10 cellular contexts compared by ENCODE assay signal in genomic region chr14:103110681-103111296, GRCh38. TPM values are rescaled to one million over a fixed set of nuclear protein-coding genes. Genes with fewer than 3 reads are reported as not detected.
DNase-seq lines count a peak whose midpoint lies in the region; ATAC-seq and TF ChIP-seq lines count a peak whose summit lies in the region.
"Had no signal": no experiment of that assay in that cellular context is flagged by ENCODE, and none has a peak within 500 bp of the region (broad histone marks: within the 10 kb centered on the region; RNA-seq: fewer than 3 reads in every experiment).

No MANE protein-coding gene starts in this region.

- intact Hi-C loops in gastrocnemius medialis (cut with DNase I; ENCODE audit: low total_unique reads): no loop called here
- intact Hi-C loops in lower leg skin (cut with DNase I; ENCODE audit: low total_unique reads): no loop called here

- H3K4me3 ChIP-seq in H7 (ENCODE audit: insufficient read depth, low read depth, low read length) (no peak overlapping the region), gastrocnemius medialis (peak overlapping the region in 1 of 4 donors; percentile 21), lower leg skin (ENCODE audit: low read depth, poor library complexity, severe bottlenecking) (no peak overlapping the region)

- H3K9me3 ChIP-seq in gastrocnemius medialis: no peaks in the 10 kb centered on the region

- no peak for TF ChIP-seq CTCF in gastrocnemius medialis (IDR thresholded peaks at IDR 0.05 in 4 of 5, conservative IDR thresholded peaks at IDR 0.05 in 1 of 5)
- no peak for TF ChIP-seq CTCF in lower leg skin (IDR thresholded peaks at IDR 0.05)

- H3K36me3 ChIP-seq in H7 (replicated peaks; ENCODE audit: control insufficient read depth, insufficient read depth, low read length) (no peaks in the 10 kb centered on the region), gastrocnemius medialis (no peaks in the 10 kb centered on the region)

- TF ChIP-seq POLR2A in gastrocnemius medialis (IDR thresholded peaks at IDR 0.05) (no peak), lower leg skin (IDR thresholded peaks at IDR 0.05) (no peak)

- peaks cover 2% of the 10 kb centered on the region; the same call in 1 of the 2 replicates for H3K27me3 ChIP-seq in H7 (ENCODE audit: control insufficient read depth, insufficient read depth, low read length)
- H3K27me3 ChIP-seq in gastrocnemius medialis: no peaks in the 10 kb centered on the region

- in situ Hi-C loops in gastrocnemius medialis (cut with MboI; ENCODE audit: low sequenced_read_pairs in 4 of 4): no loop called here

- ATAC-seq in gastrocnemius medialis: peak in 1 of 2 donors; percentile 52
- ATAC-seq in HG02852 (IDR thresholded peaks at IDR 0.05; ENCODE audit: unreplicated experiment): no peak

- H3K4me1 ChIP-seq in gastrocnemius medialis: peaks cover 28 to 35% of the 10 kb centered on the region in 2 donors

- DNase-seq in H7 (peak; percentile 79), NCI-H526 treated with DMSO at 0.1 percent for 48 hours (lab: John Stamatoyannopoulos, UW) (peak; percentile 62), glomerular visceral epithelial cell (ENCODE audit: extremely low spot score) (peak; percentile 42), gastrocnemius medialis (peak in 1 of 2 donors; percentile 67), NOMO-1 treated with DMSO at 0.1 percent for 48 hours (lab: John Stamatoyannopoulos, UW; ENCODE audit: unreplicated experiment) (no peak), NCI-H446 treated with DMSO at 0.1 percent for 48 hours (lab: John Stamatoyannopoulos, UW) (no peak), lower leg skin (ENCODE audit: low spot score in 2 of 2) (no peak)

- WGBS in lower leg skin, 2 donors: 56% methylated on average over 13 to 15 of the region's 15 CpGs

- H3K27ac ChIP-seq in gastrocnemius medialis: peak overlapping the region; percentile 57 to 74 (median 62)

RNA-seq across cellular contexts. Expression of gene TNFAIP2, which starts 12.5 kb away (rescaled TPM):
- total RNA-seq in H7 (2014; rRNA removed; shearing (Covaris generic)): 30.1 and 38.7 TPM in 2 replicates
- total RNA-seq in gastrocnemius medialis (10 to 100 TPM; 14.8 to 72.9 (median 22.3) TPM), lower leg skin (10 to 100 TPM in 3 of 4 donors, 1 to 10 TPM in 1; 8.2 to 33.6 (median 20.3) TPM)

RNA-seq across cellular contexts. Expression of gene EXOC3L4, which starts 16.3 kb away (rescaled TPM):
- 0.21 TPM in 1 of 2 replicates, not detected in the other for total RNA-seq in H7 (2014; rRNA removed; shearing (Covaris generic))
- 1 to 10 TPM in 1 of 4 donors, under 1 TPM in 1, not detected in 2; 0.35 to 2.4 TPM for total RNA-seq in gastrocnemius medialis
- total RNA-seq in lower leg skin: under 1 TPM in 2 of 4 donors, not detected in 2; 0.64 to 0.75 TPM

RNA-seq across cellular contexts. Expression of gene LBHD2, which starts 26.8 kb away (rescaled TPM):
- not detected in 2 replicates for total RNA-seq in H7 (2014; rRNA removed; shearing (Covaris generic))
- total RNA-seq in gastrocnemius medialis: not detected
- total RNA-seq in lower leg skin: not detected
- total RNA-seq: frontal cortex, urinary bladder had no signal

RNA-seq across cellular contexts. Expression of gene CDC42BPB, which starts 53.4 kb away (rescaled TPM):
- 56.1 and 59.8 TPM in 2 replicates for total RNA-seq in H7 (2014; rRNA removed; shearing (Covaris generic))
- total RNA-seq in gastrocnemius medialis (10 to 100 TPM; 30.0 to 64.3 (median 32.6) TPM), lower leg skin (100 to 1,000 TPM in 2 of 4 donors, 10 to 100 TPM in 2; 85.3 to 174 (median 101) TPM)

Comparison
In these comparisons a context has a peak if more than half of its experiments do, and no peak if none do; other contexts are left out.
1. DNase-seq: peak in H7 (single experiment), NCI-H526 treated with DMSO at 0.1 percent for 48 hours (single experiment) and glomerular visceral epithelial cell (single experiment); none in NOMO-1 treated with DMSO at 0.1 percent for 48 hours (single experiment), NCI-H446 treated with DMSO at 0.1 percent for 48 hours (single experiment) and lower leg skin (0 of 2).